In genomic region chr6:132190815-132191175, GRCh38 we compare ENCODE assay signal across 12 cellular contexts.
DNase-seq lines count a peak whose midpoint lies in the region; ATAC-seq and TF ChIP-seq lines count a peak whose summit lies in the region.
"Had no signal": no experiment of that assay in that cellular context is flagged by ENCODE, and none has a peak within 500 bp of the region (broad histone marks: within the 10 kb centered on the region; RNA-seq: fewer than 3 reads in every experiment).

No MANE protein-coding gene starts in this region.

- H3K4me3 ChIP-seq in AG09309 (ENCODE audit: control insufficient read depth, low read depth, low read length) (no peak overlapping the region), right cardiac atrium (ENCODE audit: low read length) (no peak overlapping the region)

- peak; percentile 9 for ATAC-seq in HG02798 (IDR thresholded peaks at IDR 0.05; ENCODE audit: poor library complexity, unreplicated experiment)
- ATAC-seq in right cardiac atrium, result peak; percentile 55 to 60
- no peak for ATAC-seq in GM21360 (IDR thresholded peaks at IDR 0.05; ENCODE audit: unreplicated experiment)
- ATAC-seq in GM19023 (IDR thresholded peaks at IDR 0.05; ENCODE audit: unreplicated experiment), result no peak
- ATAC-seq: effector memory CD8-positive, alpha-beta T cell; T-cell had no signal

- no peaks in the 10 kb centered on the region for H3K27me3 ChIP-seq in right cardiac atrium (ENCODE audit: control insufficient read depth, insufficient read depth)

- no peak for TF ChIP-seq CTCF in AG09309 (IDR thresholded peaks at IDR 0.05; ENCODE audit: control insufficient read depth, insufficient read depth, low read depth, low read length, missing control alignments)

- intact Hi-C loops in right cardiac atrium (cut with DNase I), result no loop called here

- H3K9me3 ChIP-seq in right cardiac atrium (ENCODE audit: control insufficient read depth, low read length), result no peaks in the 10 kb centered on the region

- DNase-seq in AG09309 (ENCODE audit: low read depth), result peak; percentile 55
- peak; percentile 46 for DNase-seq in astrocyte of the hippocampus (ENCODE audit: low read depth, low spot score)
- no peak for DNase-seq in right cardiac atrium
- DNase-seq in GF-D8 (lab: John Stamatoyannopoulos, UW), result no peak
- DNase-seq in D341Med (ENCODE audit: low spot score), result no peak
- DNase-seq: effector memory CD8-positive, alpha-beta T cell; GOT3; kidney; T-cell had no signal

- H3K27ac ChIP-seq in right cardiac atrium (ENCODE audit: low read length), result no peak overlapping the region

- no peaks in the 10 kb centered on the region for H3K4me1 ChIP-seq in right cardiac atrium (ENCODE audit: control insufficient read depth, insufficient read depth, low read length)

- 33% methylated on average over 3 of the region's 3 CpGs for WGBS in right cardiac atrium

Comparison
In these comparisons a context has a peak if more than half of its experiments do, and no peak if none do; other contexts are left out.
1. DNase-seq: peak in AG09309 (single experiment) and astrocyte of the hippocampus (single experiment); none in right cardiac atrium (0 of 3), GF-D8 (single experiment) and D341Med (single experiment).
2. ATAC-seq: peak in HG02798 (single experiment) and right cardiac atrium (2 of 2); none in GM21360 (single experiment) and GM19023 (single experiment).